31 cellular contexts compared by ENCODE assay signal in genomic region chr11:60161766-60162165, GRCh38. TPM values are rescaled to one million over a fixed set of nuclear protein-coding genes. Genes with fewer than 3 reads are reported as not detected.
"Had no signal": no experiment of that assay in that cellular context is flagged by ENCODE, and none has a peak within 500 bp of the region (broad histone marks: within the 10 kb centered on the region; RNA-seq: fewer than 3 reads in every experiment).

No MANE protein-coding gene starts in this region.

- H3K4me1 Mint-ChIP-seq: activated naive CD4-positive, alpha-beta T cell treated with anti-CD3 and anti-CD28 coated beads, Interleukin-2, amount 10 ng/mL, durations not matched to agents 7 days and 5 days; activated naive CD8-positive, alpha-beta T cell treated with anti-CD3 and anti-CD28 coated beads, Interleukin-2, amount 10 ng/mL, durations not matched to agents 7 days and 5 days; endodermal cell had no signal

- H3K4me1 ChIP-seq: body of pancreas, colonic mucosa, esophagus squamous epithelium had no signal

- H3K9me3 ChIP-seq: body of pancreas, colonic mucosa, esophagus squamous epithelium had no signal

- H3K9me3 Mint-ChIP-seq: activated naive CD4-positive, alpha-beta T cell treated with anti-CD3 and anti-CD28 coated beads, Interleukin-2, amount 10 ng/mL, durations not matched to agents 7 days and 5 days; activated naive CD8-positive, alpha-beta T cell treated with anti-CD3 and anti-CD28 coated beads, Interleukin-2, amount 10 ng/mL, durations not matched to agents 7 days and 5 days had no signal

- H3K27me3 ChIP-seq: body of pancreas, cardiac muscle cell, colonic mucosa, esophagus squamous epithelium had no signal

- H3K4me3 Mint-ChIP-seq: activated CD4-positive, alpha-beta memory T cell treated with anti-CD3 and anti-CD28 coated beads, Interleukin-2, amount 10 ng/mL, durations not matched to agents 7 days and 5 days; activated CD4-positive, alpha-beta T cell treated with anti-CD3 and anti-CD28 coated beads for 36 hours; activated CD4-positive, alpha-beta T cell treated with anti-CD3 and anti-CD28 coated beads, Interleukin-2, amount 10 ng/mL, durations not matched to agents 24 days and 14 days; activated naive CD4-positive, alpha-beta T cell treated with anti-CD3 and anti-CD28 coated beads, Interleukin-2, amount 10 ng/mL, durations not matched to agents 7 days and 5 days; activated naive CD8-positive, alpha-beta T cell treated with anti-CD3 and anti-CD28 coated beads, Interleukin-2, amount 10 ng/mL, durations not matched to agents 7 days and 5 days; activated T-cell treated with anti-CD3 and anti-CD28 coated beads, Interleukin-2, amount 50 U/mL, for 24 hours; activated T-cell treated with anti-CD3 and anti-CD28 coated beads, Interleukin-2, amount 50 U/mL, for 72 hours; endodermal cell had no signal

- DNase-seq: activated CD4-positive, alpha-beta memory T cell treated with anti-CD3 and anti-CD28 coated beads, Interleukin-2, amount 10 ng/mL, durations not matched to agents 7 days and 5 days; activated CD4-positive, alpha-beta T cell treated with anti-CD3 and anti-CD28 coated beads for 36 hours; activated CD4-positive, alpha-beta T cell treated with anti-CD3 and anti-CD28 coated beads, Interleukin-2, amount 10 ng/mL, durations not matched to agents 24 days and 14 days; activated CD4-positive, CD25-positive, alpha-beta regulatory T cell; activated CD4-positive, CD25-positive, alpha-beta regulatory T cell treated with anti-CD3 and anti-CD28 coated beads, Interleukin-2, amount 50 U/mL, for 72 hours; activated CD8-positive, alpha-beta memory T cell treated with anti-CD3 and anti-CD28 coated beads, Interleukin-2, amount 50 U/mL, for 48 hours; activated gamma-delta T cell; activated naive CD4-positive, alpha-beta T cell; activated naive CD4-positive, alpha-beta T cell treated with anti-CD3 and anti-CD28 coated beads, Interleukin-2, amount 10 ng/mL, durations not matched to agents 7 days and 5 days; activated naive CD8-positive, alpha-beta T cell treated with anti-CD3 and anti-CD28 coated beads, Interleukin-2, amount 10 ng/mL, durations not matched to agents 7 days and 5 days; activated T-cell treated with anti-CD3 and anti-CD28 coated beads for 4 hours; activated T-cell treated with anti-CD3 and anti-CD28 coated beads, Interleukin-2, amount 50 U/mL, for 24 hours; activated T-cell treated with anti-CD3 and anti-CD28 coated beads, Interleukin-2, amount 50 U/mL, for 72 hours; aorta; body of pancreas; central memory CD4-positive, alpha-beta T cell; cerebellar nuclear complex; colonic mucosa; dorsolateral prefrontal cortex; effector memory CD4-positive, alpha-beta T cell; endodermal cell; erythroblast; esophagus squamous epithelium; foreskin melanocyte; head of caudate nucleus; T-helper 2 cell had no signal

- H3K27ac Mint-ChIP-seq: activated CD4-positive, alpha-beta memory T cell treated with anti-CD3 and anti-CD28 coated beads, Interleukin-2, amount 10 ng/mL, durations not matched to agents 7 days and 5 days; activated CD4-positive, alpha-beta T cell treated with anti-CD3 and anti-CD28 coated beads for 36 hours; activated CD4-positive, alpha-beta T cell treated with anti-CD3 and anti-CD28 coated beads, Interleukin-2, amount 10 ng/mL, durations not matched to agents 24 days and 14 days; activated naive CD4-positive, alpha-beta T cell treated with anti-CD3 and anti-CD28 coated beads, Interleukin-2, amount 10 ng/mL, durations not matched to agents 7 days and 5 days; activated naive CD4-positive, alpha-beta T cell treated with anti-CD3 and anti-CD28 coated beads, Interleukin-2, amount 50 U/mL, for 72 hours; activated naive CD8-positive, alpha-beta T cell treated with anti-CD3 and anti-CD28 coated beads, Interleukin-2, amount 10 ng/mL, durations not matched to agents 7 days and 5 days; activated T-cell treated with anti-CD3 and anti-CD28 coated beads, Interleukin-2, amount 50 U/mL, for 24 hours; activated T-cell treated with anti-CD3 and anti-CD28 coated beads, Interleukin-2, amount 50 U/mL, for 72 hours; endodermal cell had no signal

- H3K36me3 ChIP-seq: cardiac muscle cell, colonic mucosa, esophagus squamous epithelium had no signal

- H3K27ac ChIP-seq: body of pancreas, cardiac muscle cell, colonic mucosa, dorsolateral prefrontal cortex, esophagus squamous epithelium had no signal

- H3K36me3 Mint-ChIP-seq: activated naive CD4-positive, alpha-beta T cell treated with anti-CD3 and anti-CD28 coated beads, Interleukin-2, amount 10 ng/mL, durations not matched to agents 7 days and 5 days; activated naive CD4-positive, alpha-beta T cell treated with anti-CD3 and anti-CD28 coated beads, Interleukin-2, amount 50 U/mL, for 72 hours; activated naive CD8-positive, alpha-beta T cell treated with anti-CD3 and anti-CD28 coated beads, Interleukin-2, amount 10 ng/mL, durations not matched to agents 7 days and 5 days had no signal

- H3K27me3 Mint-ChIP-seq: activated CD4-positive, alpha-beta T cell treated with anti-CD3 and anti-CD28 coated beads, Interleukin-2, amount 10 ng/mL, durations not matched to agents 24 days and 14 days; activated naive CD4-positive, alpha-beta T cell treated with anti-CD3 and anti-CD28 coated beads, Interleukin-2, amount 10 ng/mL, durations not matched to agents 7 days and 5 days had no signal

- H3K4me3 ChIP-seq: body of pancreas, cardiac muscle cell, colonic mucosa, dorsolateral prefrontal cortex, esophagus squamous epithelium had no signal

RNA-seq across cellular contexts. Expression of gene MS4A6A, which starts 21.1 kb away (rescaled TPM):
- total RNA-seq: activated CD4-positive, alpha-beta memory T cell treated with anti-CD3 and anti-CD28 coated beads, Interleukin-2, amount 10 ng/mL, durations not matched to agents 7 days and 5 days; activated CD4-positive, alpha-beta T cell treated with anti-CD3 and anti-CD28 coated beads for 36 hours; activated naive CD4-positive, alpha-beta T cell treated with anti-CD3 and anti-CD28 coated beads, Interleukin-2, amount 50 U/mL, for 72 hours; activated T-cell treated with anti-CD3 and anti-CD28 coated beads, Interleukin-2, amount 50 U/mL, for 72 hours; endodermal cell; fibroblast of lung; fibroblast of villous mesenchyme; T-helper 1 cell treated with Interleukin-12 subunit alpha and Interleukin-12 subunit beta and Interleukin-4 antibody, amounts not matched to agents 30 ng/mL and 1 ng/mL, for 36 hours had no signal
- polyA plus RNA-seq: cardiac muscle cell, fibroblast of lung had no signal
